In genomic region chr3:12730511-12731234, GRCh38 we compare ENCODE assay signal across 21 cellular contexts. TPM values are rescaled to one million over a fixed set of nuclear protein-coding genes. Genes with fewer than 3 reads are reported as not detected.
DNase-seq lines count a peak whose midpoint lies in the region; ATAC-seq and TF ChIP-seq lines count a peak whose summit lies in the region.
"Had no signal": no experiment of that assay in that cellular context is flagged by ENCODE, and none has a peak within 500 bp of the region (broad histone marks: within the 10 kb centered on the region; RNA-seq: fewer than 3 reads in every experiment).

No MANE protein-coding gene starts in this region.

- POLR2A ChIA-PET in activated B cell treated with CpG ODN at 0.5 μM for 24 hours (lab: Charles Lee): no interaction called here

- intact Hi-C loops in activated B cell treated with CpG ODN at 0.5 μM for 24 hours (cut with micrococcal nuclease) (no loop called here), body of pancreas (cut with DNase I) (no loop called here)

- H3K27ac ChIP-seq in body of pancreas: no peak overlapping the region
- H3K27ac ChIP-seq: gastroesophageal sphincter, Peyer's patch, suprapubic skin had no signal

- H3K36me3 ChIP-seq in body of pancreas (replicated peaks in 1 of 2; ENCODE audit: insufficient read depth in 1 of 2, low read depth in 2 of 2): no peaks in the 10 kb centered on the region
- H3K36me3 ChIP-seq: gastroesophageal sphincter, Peyer's patch had no signal

- no peaks in the 10 kb centered on the region for H3K4me1 ChIP-seq in body of pancreas
- H3K4me1 ChIP-seq: Peyer's patch, suprapubic skin had no signal

- TF ChIP-seq CTCF in activated B cell treated with CpG ODN at 0.5 μM for 24 hours (IDR thresholded peaks at IDR 0.05): no peak
- TF ChIP-seq CTCF in nephron (IDR thresholded peaks at IDR 0.05; ENCODE audit: unreplicated experiment in 3 of 3): no peak
- no peak for TF ChIP-seq CTCF in body of pancreas (IDR thresholded peaks at IDR 0.05)

- peak; percentile 52 for DNase-seq in Caki2 (ENCODE audit: low read depth)
- peak; percentile 58 for DNase-seq in HT1080 (ENCODE audit: low read depth)
- no peak for DNase-seq in activated B cell treated with CpG ODN at 0.5 μM for 24 hours
- no peak for DNase-seq in natural killer cell treated with Interleukin-12 subunit alpha and Interleukin-12 subunit beta and Interleukin-15 and Interleukin-18, amount 100 ng/mL, for 72 hours (ENCODE audit: low spot score)
- DNase-seq in body of pancreas: no peak
- no peak for DNase-seq in NCI-H1048 (lab: John Stamatoyannopoulos, UW)
- DNase-seq: activated CD4-positive, alpha-beta memory T cell treated with anti-CD3 and anti-CD28 coated beads for 36 hours; activated naive CD4-positive, alpha-beta T cell treated with anti-CD3 and anti-CD28 coated beads for 36 hours; Caco-2; NCI-H1694; NCI-H2227 treated with DMSO at 0.1 percent for 48 hours; NCI-H82; Peyer's patch; SW 1271 had no signal

- WGBS in body of pancreas, 2 donors: 68 to 73% methylated on average over 4 of the region's 4 CpGs

- H3K4me3 ChIP-seq in body of pancreas: no peak overlapping the region
- H3K4me3 ChIP-seq: gastroesophageal sphincter, Peyer's patch, suprapubic skin had no signal

- no peak overlapping the region for H3K4me3 Mint-ChIP-seq in activated B cell treated with CpG ODN at 0.5 μM for 24 hours
- peak overlapping the region in 1 of 3 experiments; percentile 34 for H3K4me3 Mint-ChIP-seq in nephron
- no peak overlapping the region for H3K4me3 Mint-ChIP-seq in natural killer cell treated with Interleukin-12 subunit alpha and Interleukin-12 subunit beta and Interleukin-15 and Interleukin-18, amount 100 ng/mL, for 72 hours
- H3K4me3 Mint-ChIP-seq: activated CD4-positive, alpha-beta memory T cell treated with anti-CD3 and anti-CD28 coated beads for 36 hours; activated naive CD4-positive, alpha-beta T cell treated with anti-CD3 and anti-CD28 coated beads for 36 hours had no signal

- no peaks in the 10 kb centered on the region for H3K36me3 Mint-ChIP-seq in activated B cell treated with CpG ODN at 0.5 μM for 24 hours (ENCODE audit: low read depth)
- no peaks in the 10 kb centered on the region for H3K36me3 Mint-ChIP-seq in nephron (ENCODE audit: low read depth)
- no peaks in the 10 kb centered on the region for H3K36me3 Mint-ChIP-seq in natural killer cell treated with Interleukin-12 subunit alpha and Interleukin-12 subunit beta and Interleukin-15 and Interleukin-18, amount 100 ng/mL, for 72 hours
- H3K36me3 Mint-ChIP-seq: activated CD4-positive, alpha-beta memory T cell treated with anti-CD3 and anti-CD28 coated beads for 36 hours had no signal

- peaks cover 2% of the 10 kb centered on the region for H3K9me3 Mint-ChIP-seq in activated B cell treated with CpG ODN at 0.5 μM for 24 hours
- no peaks in the 10 kb centered on the region for H3K9me3 Mint-ChIP-seq in nephron
- no peaks in the 10 kb centered on the region for H3K9me3 Mint-ChIP-seq in natural killer cell treated with Interleukin-12 subunit alpha and Interleukin-12 subunit beta and Interleukin-15 and Interleukin-18, amount 100 ng/mL, for 72 hours
- H3K9me3 Mint-ChIP-seq: activated CD4-positive, alpha-beta memory T cell treated with anti-CD3 and anti-CD28 coated beads for 36 hours; activated naive CD4-positive, alpha-beta T cell treated with anti-CD3 and anti-CD28 coated beads for 36 hours had no signal

- CTCF ChIA-PET in activated B cell treated with CpG ODN at 0.5 μM for 24 hours (lab: Charles Lee): no interaction called here

- H3K4me1 Mint-ChIP-seq in activated B cell treated with CpG ODN at 0.5 μM for 24 hours: peaks cover 11% of the 10 kb centered on the region
- H3K4me1 Mint-ChIP-seq in nephron: peaks cover 23% of the 10 kb centered on the region
- no peaks in the 10 kb centered on the region for H3K4me1 Mint-ChIP-seq in natural killer cell treated with Interleukin-12 subunit alpha and Interleukin-12 subunit beta and Interleukin-15 and Interleukin-18, amount 100 ng/mL, for 72 hours (ENCODE audit: low read depth in 2 of 2)

- ATAC-seq in activated B cell treated with CpG ODN at 0.5 μM for 24 hours (ENCODE audit: low read depth) (peak; percentile 28), body of pancreas (no peak), HG03469 (IDR thresholded peaks at IDR 0.05; ENCODE audit: unreplicated experiment) (no peak)
- ATAC-seq in natural killer cell treated with Interleukin-12 subunit alpha and Interleukin-12 subunit beta and Interleukin-15 and Interleukin-18, amount 100 ng/mL, for 72 hours: no peak
- ATAC-seq: gastroesophageal sphincter, left lobe of liver had no signal

- H3K27me3 ChIP-seq in body of pancreas: no peaks in the 10 kb centered on the region
- H3K27me3 ChIP-seq: gastroesophageal sphincter, Peyer's patch, suprapubic skin had no signal

- H3K27me3 Mint-ChIP-seq in activated B cell treated with CpG ODN at 0.5 μM for 24 hours: peaks cover 3% of the 10 kb centered on the region
- H3K27me3 Mint-ChIP-seq in nephron (ENCODE audit: low read depth): peaks cover 3% of the 10 kb centered on the region
- peaks cover 8 to 28% of the 10 kb centered on the region in 2 donors for H3K27me3 Mint-ChIP-seq in natural killer cell treated with Interleukin-12 subunit alpha and Interleukin-12 subunit beta and Interleukin-15 and Interleukin-18, amount 100 ng/mL, for 72 hours
- H3K27me3 Mint-ChIP-seq: activated CD4-positive, alpha-beta memory T cell treated with anti-CD3 and anti-CD28 coated beads for 36 hours had no signal

- in situ Hi-C loops in Caki2 (cut with HindIII; ENCODE audit: low pct_unique_long_range_greater_than_20kb, low sequenced_read_pairs): no loop called here

- no peak for TF ChIP-seq POLR2A in body of pancreas (IDR thresholded peaks at IDR 0.05)

- H3K27ac Mint-ChIP-seq in activated B cell treated with CpG ODN at 0.5 μM for 24 hours: no peak overlapping the region
- peak overlapping the region in 2 of 3 experiments; percentile 42 to 63 for H3K27ac Mint-ChIP-seq in nephron
- no peak overlapping the region for H3K27ac Mint-ChIP-seq in natural killer cell treated with Interleukin-12 subunit alpha and Interleukin-12 subunit beta and Interleukin-15 and Interleukin-18, amount 100 ng/mL, for 72 hours
- H3K27ac Mint-ChIP-seq: activated CD4-positive, alpha-beta memory T cell treated with anti-CD3 and anti-CD28 coated beads for 36 hours; activated naive CD4-positive, alpha-beta T cell treated with anti-CD3 and anti-CD28 coated beads for 36 hours had no signal

- H3K9me3 ChIP-seq in body of pancreas: no peaks in the 10 kb centered on the region
- H3K9me3 ChIP-seq: Caco-2, gastroesophageal sphincter, Peyer's patch, suprapubic skin had no signal

RNA-seq across cellular contexts. Expression of gene TMEM40, which starts 28.4 kb away (rescaled TPM):
- not detected in 2 replicates for total RNA-seq in Caki2 (2014; rRNA removed; shearing (Covaris generic); ENCODE audit: low replicate concordance)
- not detected in 2 replicates for total RNA-seq in HT1080 (2014; rRNA removed; shearing (Covaris generic))
- polyA plus RNA-seq in HT1080 (2015; cell fraction: cytosol; rRNA removed): 0.03 TPM in 1 of 2 replicates, not detected in the other
- polyA plus RNA-seq in HT1080 (2015; cell fraction: nucleus; rRNA removed): not detected in 2 replicates
- total RNA-seq in activated B cell treated with CpG ODN at 0.5 μM for 24 hours (not detected in 2 replicates), body of pancreas (not detected)
- not detected for total RNA-seq in natural killer cell treated with Interleukin-12 subunit alpha and Interleukin-12 subunit beta and Interleukin-15 and Interleukin-18, amount 100 ng/mL, for 72 hours
- total RNA-seq: activated CD4-positive, alpha-beta memory T cell treated with anti-CD3 and anti-CD28 coated beads for 36 hours; activated naive CD4-positive, alpha-beta T cell treated with anti-CD3 and anti-CD28 coated beads for 36 hours; endothelial cell of umbilical vein; osteoblast; Peyer's patch had no signal
- polyA plus RNA-seq: endothelial cell of umbilical vein had no signal

Comparison
In these comparisons a context has a peak if more than half of its experiments do, and no peak if none do; other contexts are left out.
1. DNase-seq: peak in Caki2 (single experiment) and HT1080 (single experiment); none in activated B cell treated with CpG ODN at 0.5 μM for 24 hours (single experiment), natural killer cell treated with Interleukin-12 subunit alpha and Interleukin-12 subunit beta and Interleukin-15 and Interleukin-18, amount 100 ng/mL, for 72 hours (single experiment), body of pancreas (0 of 4) and NCI-H1048 (single experiment).
2. H3K27ac Mint-ChIP-seq: peak in nephron (2 of 3); none in activated B cell treated with CpG ODN at 0.5 μM for 24 hours (single experiment) and natural killer cell treated with Interleukin-12 subunit alpha and Interleukin-12 subunit beta and Interleukin-15 and Interleukin-18, amount 100 ng/mL, for 72 hours (0 of 2).